ENCODE assay signal across 14 cellular contexts in genomic region chr5:57522477-57522876, GRCh38. TPM values are rescaled to one million over a fixed set of nuclear protein-coding genes. Genes with fewer than 3 reads are reported as not detected.
"Had no signal": no experiment of that assay in that cellular context is flagged by ENCODE, and none has a peak within 500 bp of the region (broad histone marks: within the 10 kb centered on the region; RNA-seq: fewer than 3 reads in every experiment).

No MANE protein-coding gene starts in this region.

RNA-seq across cellular contexts. Expression of gene ACTBL2, which starts 39.9 kb away (rescaled TPM):
- total RNA-seq: left cardiac atrium, left colon, left lobe of liver, left ventricle myocardium inferior, left ventricle myocardium superior, liver, lower lobe of right lung, lung microvascular endothelial cell, mesenteric fat pad, mononuclear cell, mucosa of descending colon, mucosa of gallbladder, myocyte had no signal
- polyA plus RNA-seq: immature natural killer cell, liver had no signal
